8 cellular contexts compared by ENCODE assay signal in genomic region chr17:8222630-8223355, GRCh38. TPM values are rescaled to one million over a fixed set of nuclear protein-coding genes. Genes with fewer than 3 reads are reported as not detected.
A peak's percentile ranks its signal among the peaks of the same experiment; 100 is the strongest.
DNase-seq lines count a peak whose midpoint lies in the region; ATAC-seq and TF ChIP-seq lines count a peak whose summit lies in the region.

No MANE protein-coding gene starts in this region.

- no peak overlapping the region for H3K4ac ChIP-seq in neuronal stem cell (ENCODE audit: low read length)

- H4K8ac ChIP-seq in neuronal stem cell (ENCODE audit: low read depth, low read length) = no peak overlapping the region

- H3K4me3 ChIP-seq in GM23338 = peak overlapping the region; percentile 81
- peak overlapping the region; percentile 70 to 92 for H3K4me3 ChIP-seq in neuronal stem cell (ENCODE audit: low read length in 2 of 2)

- H3F3A ChIP-seq in GM23338 (replicated peaks; ENCODE audit: low read depth) = peaks cover 36% of the 10 kb centered on the region

- no peaks in the 10 kb centered on the region; the same call in 1 of the 2 replicates for H4K20me1 ChIP-seq in GM23338 (replicated peaks; ENCODE audit: insufficient read depth)

- H3K9me3 Mint-ChIP-seq in GM23338 = peaks cover 34% of the 10 kb centered on the region

- H3K4me1 Mint-ChIP-seq in GM23338 = peaks cover 13% of the 10 kb centered on the region

- H2BK120ac ChIP-seq in neuronal stem cell (ENCODE audit: low read depth, low read length) = no peak overlapping the region

- H3K18ac ChIP-seq in neuronal stem cell (ENCODE audit: low read length) = peak overlapping the region; percentile 61

- TF ChIP-seq CTCF in GM23338 (conservative IDR thresholded peaks at IDR 0.05; ENCODE audit: low read depth in 2 of 2) = no peak

- no peak overlapping the region for H2BK15ac ChIP-seq in neuronal stem cell (ENCODE audit: low read length)

- H3K27me3 ChIP-seq in GM23338 (ENCODE audit: insufficient read depth) (no peaks in the 10 kb centered on the region), neuronal stem cell (ENCODE audit: control insufficient read depth in 3 of 3, insufficient read depth in 3 of 3, low read depth in 1 of 3, low read length in 3 of 3) (no peaks in the 10 kb centered on the region)

- peak; percentile 98 for DNase-seq in EL
- peak; percentile 93 for DNase-seq in GM23338 (ENCODE audit: low spot score)
- peak; percentile 92 for DNase-seq in LoVo (ENCODE audit: low spot score)
- DNase-seq in SIG-M5 (lab: John Stamatoyannopoulos, UW) = peak; percentile 59
- DNase-seq in activated gamma-delta T cell treated with anti-CD3 and anti-CD28 coated beads, Interleukin-2, amount 50 U/mL, for 16 hours (ENCODE audit: low read depth) = peak; percentile 79
- peak; percentile 94 for DNase-seq in foreskin melanocyte
- DNase-seq in neuronal stem cell (ENCODE audit: low spot score) = peak; percentile 86
- DNase-seq in stromal cell of bone marrow (ENCODE audit: low read depth) = peak; percentile 87

- H3K27ac Mint-ChIP-seq in GM23338 = peak overlapping the region; percentile 99

- no peaks in the 10 kb centered on the region for H3K9me2 ChIP-seq in GM23338 (ENCODE audit: insufficient read depth)

- no peaks in the 10 kb centered on the region for H3K9me3 ChIP-seq in neuronal stem cell (replicated peaks in 1 of 2; ENCODE audit: control insufficient read depth in 2 of 2, insufficient read depth in 1 of 2, low read depth in 1 of 2, low read length in 2 of 2)

- peak overlapping the region; percentile 95 for H3K4me3 Mint-ChIP-seq in GM23338

- no peak overlapping the region for H4K91ac ChIP-seq in neuronal stem cell (ENCODE audit: low read depth, low read length, poor library complexity)

- H3K27ac ChIP-seq in GM23338 (ENCODE audit: low read depth) = peak overlapping the region; percentile 94
- H3K27ac ChIP-seq in neuronal stem cell (replicated peaks; ENCODE audit: low read length) = peak overlapping the region; percentile 65

- peaks cover 25% of the 10 kb centered on the region for H3K36me3 Mint-ChIP-seq in GM23338 (ENCODE audit: low read depth)

- H3K23ac ChIP-seq in neuronal stem cell (ENCODE audit: low read depth, low read length, poor library complexity) = peak overlapping the region; percentile 2

- no peaks in the 10 kb centered on the region for H3K36me3 ChIP-seq in GM23338 (ENCODE audit: insufficient read depth)
- H3K36me3 ChIP-seq in neuronal stem cell (replicated peaks in 1 of 2; ENCODE audit: control insufficient read depth in 2 of 2, insufficient read depth in 2 of 2, low read length in 2 of 2) = peaks cover 3 to 7% of the 10 kb centered on the region in 2 donors

- no peak overlapping the region for H3K14ac ChIP-seq in neuronal stem cell (ENCODE audit: low read length)

- H3K4me2 ChIP-seq in GM23338 (peak overlapping the region; percentile 92), neuronal stem cell (ENCODE audit: insufficient read depth, low read length, poor library complexity, severe bottlenecking) (peak overlapping the region; percentile 79)

- peaks cover 6% of the 10 kb centered on the region; the same call in 1 of the 2 replicates for H3K4me1 ChIP-seq in GM23338 (ENCODE audit: insufficient read depth)
- H3K4me1 ChIP-seq in neuronal stem cell (ENCODE audit: control insufficient read depth in 2 of 2, insufficient read depth in 1 of 2, low read depth in 1 of 2, low read length in 2 of 2) = peaks cover 8% of the 10 kb centered on the region in 2 donors

- H3K79me1 ChIP-seq in neuronal stem cell (ENCODE audit: low read depth, low read length) = no peaks in the 10 kb centered on the region

- ATAC-seq in GM23338 = peak; percentile 21

- H3K9ac ChIP-seq in neuronal stem cell (ENCODE audit: low read depth, low read length, poor library complexity) = peak overlapping the region; percentile 90

- H2BK5ac ChIP-seq in neuronal stem cell (ENCODE audit: low read length) = peak overlapping the region; percentile 2

- no peak overlapping the region for H2AK5ac ChIP-seq in neuronal stem cell (ENCODE audit: low read depth, low read length)

- no CpG with 5 or more reads among the region's 49 CpGs for WGBS in neuronal stem cell (ENCODE audit: extremely low coverage in 2 of 2, insufficient read length in 2 of 2, insufficient replicate concordance in 1 of 2), 2 donors

- no peaks in the 10 kb centered on the region for H3K79me2 ChIP-seq in GM23338 (replicated peaks; ENCODE audit: insufficient read depth)

- H3K27me3 Mint-ChIP-seq in GM23338 (ENCODE audit: insufficient read depth, low read depth, poor library complexity) = peaks cover 66% of the 10 kb centered on the region

- H2BK12ac ChIP-seq in neuronal stem cell (ENCODE audit: low read length) = no peak overlapping the region

- H2AFZ ChIP-seq in GM23338 (no peak overlapping the region), neuronal stem cell (ENCODE audit: low read length) (peak overlapping the region; percentile 84)

TF ChIP-seq in GM23338, 12 proteins besides CTCF, POLR2A, EP300 and RAD21:
- TF ChIP-seq REST (IDR thresholded peaks at IDR 0.05; ENCODE audit: unreplicated experiment) = peak; percentile 7
- TF ChIP-seq EZH2phosphoT487 (IDR thresholded peaks at IDR 0.05; ENCODE audit: unreplicated experiment) = no peak
- TF ChIP-seq JUNB (IDR thresholded peaks at IDR 0.05; ENCODE audit: unreplicated experiment) = no peak
- no peak for TF ChIP-seq EZH2 (IDR thresholded peaks at IDR 0.05; ENCODE audit: low read depth, unreplicated experiment)
- TF ChIP-seq NANOG (IDR thresholded peaks at IDR 0.05; ENCODE audit: borderline replicate concordance) = no peak
- TF ChIP-seq ZNF114 (CRISPR knock-in tag; IDR thresholded peaks at IDR 0.05) = no peak
- peak; percentile 85 for TF ChIP-seq POLR2AphosphoS5 (IDR thresholded peaks at IDR 0.05; ENCODE audit: low read depth)
- TF ChIP-seq CREB1 (CRISPR knock-in tag; IDR thresholded peaks at IDR 0.05; ENCODE audit: low read depth) = peak; percentile 72

RNA-seq across cellular contexts. Expression of gene AURKB, which starts 12.4 kb away (rescaled TPM):
- 128 and 135 TPM in 2 replicates for total RNA-seq in GM23338 (2014; rRNA removed; shearing (Covaris generic))
- 202 and 212 TPM in 2 replicates for polyA plus RNA-seq in GM23338 (2016; fragmentation: Nextera tagmentation; extraction: Ambion mirVana)
- 213 TPM for polyA plus RNA-seq in neuronal stem cell (2013, experiment 1 of 2)
- 209 TPM for polyA plus RNA-seq in neuronal stem cell (2013, experiment 2 of 2)

RNA-seq across cellular contexts. Expression of gene CTC1, which starts 25.1 kb away (rescaled TPM):
- total RNA-seq in GM23338 (2014; rRNA removed; shearing (Covaris generic)) = 13.4 and 14.8 TPM in 2 replicates
- 9.1 and 10.7 TPM in 2 replicates for polyA plus RNA-seq in GM23338 (2016; fragmentation: Nextera tagmentation; extraction: Ambion mirVana)
- polyA plus RNA-seq in neuronal stem cell (2013, experiment 1 of 2) = 11.1 TPM
- polyA plus RNA-seq in neuronal stem cell (2013, experiment 2 of 2) = 12.0 TPM

RNA-seq across cellular contexts. Expression of gene PFAS, which starts 26.3 kb away (rescaled TPM):
- 140 and 168 TPM in 2 replicates for total RNA-seq in GM23338 (2014; rRNA removed; shearing (Covaris generic))
- polyA plus RNA-seq in GM23338 (2016; fragmentation: Nextera tagmentation; extraction: Ambion mirVana) = 96.1 and 106 TPM in 2 replicates
- 19.9 TPM for polyA plus RNA-seq in neuronal stem cell (2013, experiment 1 of 2)
- 17.2 TPM for polyA plus RNA-seq in neuronal stem cell (2013, experiment 2 of 2)

RNA-seq across cellular contexts. Expression of gene BORCS6, which starts 32.8 kb away (rescaled TPM):
- 3.9 and 7.1 TPM in 2 replicates for total RNA-seq in GM23338 (2014; rRNA removed; shearing (Covaris generic))
- polyA plus RNA-seq in GM23338 (2016; fragmentation: Nextera tagmentation; extraction: Ambion mirVana) = 1.8 and 2.1 TPM in 2 replicates
- polyA plus RNA-seq in neuronal stem cell (2013, experiment 1 of 2) = 1.8 TPM
- 1.7 TPM for polyA plus RNA-seq in neuronal stem cell (2013, experiment 2 of 2)

RNA-seq across cellular contexts. Expression of gene TMEM107, which starts 46.6 kb away (rescaled TPM):
- 11.0 and 20.4 TPM in 2 replicates for total RNA-seq in GM23338 (2014; rRNA removed; shearing (Covaris generic))
- 10.8 and 16.3 TPM in 2 replicates for polyA plus RNA-seq in GM23338 (2016; fragmentation: Nextera tagmentation; extraction: Ambion mirVana)
- 14.8 TPM for polyA plus RNA-seq in neuronal stem cell (2013, experiment 1 of 2)
- 15.2 TPM for polyA plus RNA-seq in neuronal stem cell (2013, experiment 2 of 2)

Comparison
In these comparisons a context has a peak if more than half of its experiments do, and no peak if none do; other contexts are left out.
1. Peak in every context shown above with its lines: DNase-seq, ATAC-seq, H3K4me3 ChIP-seq and H3K27ac ChIP-seq.